Comparison of ENCODE assay signal across 2 cellular contexts in the genomic region with DNA sequence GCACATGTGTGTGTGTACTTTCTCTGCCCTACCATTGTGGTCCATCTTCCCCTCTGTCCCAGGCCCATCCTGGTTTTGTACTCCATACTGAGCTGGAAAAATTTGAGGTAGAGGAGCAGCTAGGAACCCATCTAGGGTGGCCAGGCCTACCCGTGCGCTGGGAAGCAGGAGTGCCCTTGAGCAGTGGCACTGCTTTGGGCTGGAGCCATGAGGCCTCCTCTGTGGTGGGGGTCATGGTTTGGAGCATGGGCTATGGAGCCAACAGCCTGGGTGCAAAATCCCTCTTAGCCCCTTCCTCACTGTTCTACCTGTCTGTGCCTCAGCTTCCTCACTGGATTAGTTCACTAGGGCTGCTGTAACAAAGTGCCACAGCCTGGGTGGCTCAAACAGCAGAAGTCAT.
TF ChIP-seq lines count a peak whose summit lies in the region.

No MANE protein-coding gene starts in this region.

TF ChIP-seq in liver, 16 proteins besides CTCF, POLR2A, EP300 and RAD21:
- TF ChIP-seq EGR1 (IDR thresholded peaks at IDR 0.05; ENCODE audit: low read depth in 2 of 2) (no peak), HNF4A (conservative IDR thresholded peaks at IDR 0.05) (no peak)
- TF ChIP-seq, protein P1, sequence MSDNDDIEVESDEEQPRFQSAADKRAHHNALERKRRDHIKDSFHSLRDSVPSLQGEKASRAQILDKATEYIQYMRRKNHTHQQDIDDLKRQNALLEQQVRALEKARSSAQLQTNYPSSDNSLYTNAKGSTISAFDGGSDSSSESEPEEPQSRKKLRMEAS (IDR thresholded peaks at IDR 0.05): no peak

TF ChIP-seq in HepG2, 621 proteins besides CTCF, POLR2A, EP300 and RAD21:
- TF ChIP-seq ZNF574 (CRISPR knock-in tag; IDR thresholded peaks at IDR 0.05): no peak
- no peak for TF ChIP-seq ZNF263 (CRISPR knock-in tag; IDR thresholded peaks at IDR 0.05)
- TF ChIP-seq ZNF768 (CRISPR knock-in tag; IDR thresholded peaks at IDR 0.05): no peak
- TF ChIP-seq ZNF597 (CRISPR knock-in tag; IDR thresholded peaks at IDR 0.05): no peak
- TF ChIP-seq THRA (CRISPR knock-in tag; IDR thresholded peaks at IDR 0.05; ENCODE audit: borderline replicate concordance): no peak
- TF ChIP-seq PAF1 (CRISPR knock-in tag; IDR thresholded peaks at IDR 0.05): no peak
- TF ChIP-seq, protein P2, sequence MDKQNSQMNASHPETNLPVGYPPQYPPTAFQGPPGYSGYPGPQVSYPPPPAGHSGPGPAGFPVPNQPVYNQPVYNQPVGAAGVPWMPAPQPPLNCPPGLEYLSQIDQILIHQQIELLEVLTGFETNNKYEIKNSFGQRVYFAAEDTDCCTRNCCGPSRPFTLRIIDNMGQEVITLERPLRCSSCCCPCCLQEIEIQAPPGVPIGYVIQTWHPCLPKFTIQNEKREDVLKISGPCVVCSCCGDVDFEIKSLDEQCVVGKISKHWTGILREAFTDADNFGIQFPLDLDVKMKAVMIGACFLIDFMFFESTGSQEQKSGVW (CRISPR knock-in tag; IDR thresholded peaks at IDR 0.05; ENCODE audit: borderline replicate concordance): no peak
- no peak for TF ChIP-seq MZF1 (CRISPR knock-in tag; IDR thresholded peaks at IDR 0.05; ENCODE audit: borderline replicate concordance)
- TF ChIP-seq ZNF75D (CRISPR knock-in tag; IDR thresholded peaks at IDR 0.05; ENCODE audit: borderline replicate concordance): no peak
- TF ChIP-seq ZBTB1 (CRISPR knock-in tag; IDR thresholded peaks at IDR 0.05; ENCODE audit: borderline replicate concordance): no peak
- TF ChIP-seq MXI1 (IDR thresholded peaks at IDR 0.05; ENCODE audit: borderline replicate concordance, low read depth, low read length): no peak
- TF ChIP-seq, protein P3, sequence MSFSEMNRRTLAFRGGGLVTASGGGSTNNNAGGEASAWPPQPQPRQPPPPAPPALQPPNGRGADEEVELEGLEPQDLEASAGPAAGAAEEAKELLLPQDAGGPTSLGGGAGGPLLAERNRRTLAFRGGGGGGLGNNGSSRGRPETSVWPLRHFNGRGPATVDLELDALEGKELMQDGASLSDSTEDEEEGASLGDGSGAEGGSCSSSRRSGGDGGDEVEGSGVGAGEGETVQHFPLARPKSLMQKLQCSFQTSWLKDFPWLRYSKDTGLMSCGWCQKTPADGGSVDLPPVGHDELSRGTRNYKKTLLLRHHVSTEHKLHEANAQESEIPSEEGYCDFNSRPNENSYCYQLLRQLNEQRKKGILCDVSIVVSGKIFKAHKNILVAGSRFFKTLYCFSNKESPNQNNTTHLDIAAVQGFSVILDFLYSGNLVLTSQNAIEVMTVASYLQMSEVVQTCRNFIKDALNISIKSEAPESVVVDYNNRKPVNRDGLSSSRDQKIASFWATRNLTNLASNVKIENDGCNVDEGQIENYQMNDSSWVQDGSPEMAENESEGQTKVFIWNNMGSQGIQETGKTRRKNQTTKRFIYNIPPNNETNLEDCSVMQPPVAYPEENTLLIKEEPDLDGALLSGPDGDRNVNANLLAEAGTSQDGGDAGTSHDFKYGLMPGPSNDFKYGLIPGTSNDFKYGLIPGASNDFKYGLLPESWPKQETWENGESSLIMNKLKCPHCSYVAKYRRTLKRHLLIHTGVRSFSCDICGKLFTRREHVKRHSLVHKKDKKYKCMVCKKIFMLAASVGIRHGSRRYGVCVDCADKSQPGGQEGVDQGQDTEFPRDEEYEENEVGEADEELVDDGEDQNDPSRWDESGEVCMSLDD (CRISPR knock-in tag; IDR thresholded peaks at IDR 0.05; ENCODE audit: borderline replicate concordance): no peak
- TF ChIP-seq ETV6 (CRISPR knock-in tag; conservative IDR thresholded peaks at IDR 0.05): no peak
